ENCODE assay signal across 10 cellular contexts in the genomic region with DNA sequence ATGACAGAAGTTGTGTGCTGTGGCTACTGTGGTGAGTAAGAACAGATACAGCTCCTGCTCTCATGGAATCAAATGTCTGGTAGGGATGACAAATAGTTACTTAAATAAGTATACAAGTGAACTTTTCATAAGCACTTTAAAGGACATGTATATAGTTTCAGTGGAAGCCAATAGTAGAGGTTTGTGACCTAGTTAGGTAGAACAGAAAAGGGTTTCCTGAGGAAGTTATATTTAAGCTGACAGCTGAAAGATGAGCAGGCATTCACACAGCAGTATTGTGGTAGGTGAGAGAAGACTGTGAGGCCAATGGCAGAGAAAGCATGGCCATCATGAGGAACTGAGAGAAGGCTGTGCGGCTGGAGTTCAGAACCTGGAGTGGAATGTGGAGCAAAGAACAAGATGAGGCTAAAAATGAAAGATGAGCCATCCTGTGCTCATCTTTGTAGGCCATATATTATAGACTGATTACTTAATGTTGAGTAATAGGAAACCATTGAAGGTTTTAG. TPM values are rescaled to one million over a fixed set of nuclear protein-coding genes. Genes with fewer than 3 reads are reported as not detected.
DNase-seq lines count a peak whose midpoint lies in the region; ATAC-seq and TF ChIP-seq lines count a peak whose summit lies in the region.
"Had no signal": no experiment of that assay in that cellular context is flagged by ENCODE, and none has a peak within 500 bp of the region (broad histone marks: within the 10 kb centered on the region; RNA-seq: fewer than 3 reads in every experiment).

No MANE protein-coding gene starts in this region.

- TF ChIP-seq CTCF in Loucy (conservative IDR thresholded peaks at IDR 0.05; ENCODE audit: low read length) = no peak
- no peak for TF ChIP-seq CTCF in neutrophil (IDR thresholded peaks at IDR 0.05)
- no peak for TF ChIP-seq CTCF in hepatocyte (IDR thresholded peaks at IDR 0.05; ENCODE audit: poor library complexity)

- H3K9me3 ChIP-seq in Loucy (ENCODE audit: insufficient read depth, low read depth, low read length) = no peaks in the 10 kb centered on the region
- no peaks in the 10 kb centered on the region for H3K9me3 ChIP-seq in neutrophil
- H3K9me3 ChIP-seq in hepatocyte (ENCODE audit: low read depth) = no peaks in the 10 kb centered on the region
- H3K9me3 ChIP-seq: adrenal gland had no signal

- H3K36me3 ChIP-seq in Loucy (ENCODE audit: insufficient read depth, low read length) = no peaks in the 10 kb centered on the region
- H3K36me3 ChIP-seq in neutrophil = no peaks in the 10 kb centered on the region
- H3K36me3 ChIP-seq in hepatocyte (replicated peaks; ENCODE audit: insufficient read depth, low read depth) = no peaks in the 10 kb centered on the region
- H3K36me3 ChIP-seq: adrenal gland had no signal

- no peaks in the 10 kb centered on the region for H3K9me2 ChIP-seq in Loucy (replicated peaks; ENCODE audit: low read depth, low read length)
- H3K9me2 ChIP-seq in hepatocyte (replicated peaks; ENCODE audit: insufficient read depth) = no peaks in the 10 kb centered on the region

- H4K20me1 ChIP-seq in Loucy (ENCODE audit: insufficient read depth, low read length, poor library complexity, severe bottlenecking) (no peaks in the 10 kb centered on the region), hepatocyte (ENCODE audit: insufficient read depth, poor library complexity, severe bottlenecking) (no peaks in the 10 kb centered on the region)

- ATAC-seq in GM18870 (IDR thresholded peaks at IDR 0.05; ENCODE audit: unreplicated experiment) = peak; percentile 89
- ATAC-seq in HG02588 (IDR thresholded peaks at IDR 0.05; ENCODE audit: unreplicated experiment) = peak; percentile 79
- ATAC-seq: Panc1 had no signal

- H2AFZ ChIP-seq in Loucy (ENCODE audit: low read length) (no peak overlapping the region), hepatocyte (no peak overlapping the region)

- 100% methylated on average over 1 of the region's 1 CpG for WGBS in hepatocyte (ENCODE audit: low lambda C conversion rate, missing lambda C conversion rate)

- H3K4me3 ChIP-seq in Loucy (ENCODE audit: low read length, poor library complexity, severe bottlenecking) = no peak overlapping the region
- no peak overlapping the region for H3K4me3 ChIP-seq in neutrophil (ENCODE audit: low read depth in 1 of 2, low read length in 1 of 2)
- H3K4me3 ChIP-seq in hepatocyte = no peak overlapping the region
- H3K4me3 ChIP-seq: adrenal gland had no signal

- H3K27ac ChIP-seq in neutrophil (peak overlapping the region; percentile 18), hepatocyte (no peak overlapping the region)

- no peaks in the 10 kb centered on the region for H3F3A ChIP-seq in Loucy (ENCODE audit: low read depth)

- no peaks in the 10 kb centered on the region for H3K79me2 ChIP-seq in Loucy (ENCODE audit: insufficient read depth, low read length)
- H3K79me2 ChIP-seq in hepatocyte = peaks cover 17% of the 10 kb centered on the region

- no peaks in the 10 kb centered on the region for H3K27me3 ChIP-seq in Loucy (ENCODE audit: insufficient read depth, low read length, poor library complexity, severe bottlenecking)
- no peaks in the 10 kb centered on the region for H3K27me3 ChIP-seq in neutrophil
- H3K27me3 ChIP-seq in hepatocyte = no peaks in the 10 kb centered on the region
- H3K27me3 ChIP-seq: adrenal gland had no signal

- H3K4me1 ChIP-seq in Loucy (ENCODE audit: insufficient read depth, low read length, poor library complexity, severe bottlenecking) = peaks cover 4% of the 10 kb centered on the region
- peaks cover 3 to 6% of the 10 kb centered on the region in 2 experiments for H3K4me1 ChIP-seq in neutrophil (ENCODE audit: control insufficient read depth in 1 of 2, insufficient read depth in 1 of 2, low read depth in 1 of 2, low read length in 1 of 2)
- H3K4me1 ChIP-seq in hepatocyte (ENCODE audit: insufficient read depth) = no peaks in the 10 kb centered on the region

- H3K4me2 ChIP-seq in Loucy (ENCODE audit: low read depth, low read length, poor library complexity, severe bottlenecking) (peak overlapping the region; percentile 24), hepatocyte (no peak overlapping the region)

- DNase-seq in GM19238 (ENCODE audit: insufficient read length, low spot score) (no peak), SHP77 treated with DMSO at 0.1 percent for 48 hours (lab: John Stamatoyannopoulos, UW) (no peak), hepatocyte (ENCODE audit: low spot score) (no peak), SW 1271 (lab: John Stamatoyannopoulos, UW) (no peak)
- DNase-seq: adrenal gland had no signal

- H3K9ac ChIP-seq in Loucy (ENCODE audit: low read depth, low read length, poor library complexity, severe bottlenecking) = no peak overlapping the region

RNA-seq across cellular contexts. Expression of a gene that starts 15.4 kb away (rescaled TPM):
- total RNA-seq in hepatocyte = 17.3 and 25.1 TPM in 2 replicates
- polyA plus RNA-seq in hepatocyte = 29.0 and 34.9 TPM in 2 replicates
